ENCODE assay signal across 8 cellular contexts in the genomic region with DNA sequence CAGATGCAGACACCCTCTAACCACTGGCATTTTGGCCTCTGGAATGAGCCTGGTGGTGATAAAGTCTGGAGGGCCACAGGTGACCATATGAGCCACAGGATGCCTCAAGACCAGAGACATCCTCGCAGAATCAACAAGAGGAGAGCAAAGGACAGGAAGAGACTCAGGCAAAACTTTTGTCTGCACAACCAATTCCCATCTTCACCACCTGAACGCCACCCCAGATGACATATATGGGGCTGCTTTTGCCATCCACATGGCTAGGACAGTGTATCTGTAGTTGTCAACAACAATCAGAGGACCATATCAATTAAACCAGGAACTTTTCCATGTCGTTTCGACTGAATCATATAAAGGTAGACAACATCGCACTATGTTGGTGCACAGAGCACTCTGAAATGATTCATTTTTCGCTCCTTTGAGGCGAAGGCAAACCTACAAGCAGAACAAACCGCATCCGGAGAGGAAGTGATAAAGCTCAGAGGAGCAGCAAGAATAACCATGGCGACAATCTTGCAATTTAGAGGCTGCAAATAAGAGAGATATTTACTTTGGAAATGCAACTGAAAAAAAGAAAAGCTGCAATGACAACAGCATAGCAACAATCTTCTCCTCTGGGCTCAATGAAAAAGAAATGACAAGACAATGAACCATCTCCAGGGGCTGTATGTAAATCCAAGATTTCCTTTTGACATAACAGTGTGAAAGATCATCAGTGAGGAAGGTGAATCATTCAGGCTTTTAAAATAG.
A peak's percentile ranks its signal among the peaks of the same experiment; 100 is the strongest.
DNase-seq lines count a peak whose midpoint lies in the region; ATAC-seq and TF ChIP-seq lines count a peak whose summit lies in the region.

No MANE protein-coding gene starts in this region.

- intact Hi-C loops in CD8-positive, alpha-beta T cell (cut with DNase I, micrococcal nuclease) = loop anchor here (1.0 to 5.0 kb wide), 9 partner anchors 16 to 1685 kb away; no protein-coding TSS in a partner anchor

- ATAC-seq in CD8-positive, alpha-beta T cell = peak; percentile 51
- peak; percentile 60 for ATAC-seq in GM21390 (IDR thresholded peaks at IDR 0.05; ENCODE audit: unreplicated experiment)

- TF ChIP-seq CTCF in CD8-positive, alpha-beta T cell (IDR thresholded peaks at IDR 0.05) = no peak

- H3K27me3 ChIP-seq in CD8-positive, alpha-beta T cell (ENCODE audit: insufficient read depth, low read length) = no peaks in the 10 kb centered on the region

- no peaks in the 10 kb centered on the region for H3K27me3 Mint-ChIP-seq in CD8-positive, alpha-beta T cell (ENCODE audit: low read depth)
- H3K27me3 Mint-ChIP-seq in immature natural killer cell (ENCODE audit: low read depth in 3 of 3) = peaks cover 22 to 38% (median 35%) of the 10 kb centered on the region in 3 donors

- in situ Hi-C loops in KBM-7 (cut with MboI; ENCODE audit: low pct_unique_long_range_greater_than_20kb, low sequenced_read_pairs) = no loop called here

- no peaks in the 10 kb centered on the region for H3K9me3 ChIP-seq in CD8-positive, alpha-beta T cell (ENCODE audit: low read length)

- no peaks in the 10 kb centered on the region for H3K36me3 Mint-ChIP-seq in CD8-positive, alpha-beta T cell
- H3K36me3 Mint-ChIP-seq in immature natural killer cell = no peaks in the 10 kb centered on the region

- H3K36me3 ChIP-seq in CD8-positive, alpha-beta T cell (ENCODE audit: insufficient read depth, low read length) = no peaks in the 10 kb centered on the region

- peak overlapping the region; percentile 22 for H3K4me3 ChIP-seq in CD8-positive, alpha-beta T cell (ENCODE audit: low read depth, low read length)

- peaks cover 4% of the 10 kb centered on the region for H3K9me3 Mint-ChIP-seq in CD8-positive, alpha-beta T cell
- no peaks in the 10 kb centered on the region for H3K9me3 Mint-ChIP-seq in immature natural killer cell

- POLR2A ChIA-PET in CD8-positive, alpha-beta T cell (lab: Charles Lee) = interaction anchor here (0.7 to 5.0 kb wide), 24 partner anchors 8 to 302 kb away, joined by 3 to 62 read pairs (median 4); a partner anchor contains a TSS

- DNase-seq in CD8-positive, alpha-beta T cell = peak; percentile 38 to 83 (median 66)
- DNase-seq in KBM-7 = peak; percentile 46
- DNase-seq in activated CD4-positive, alpha-beta T cell treated with anti-CD3 and anti-CD28 coated beads, Interleukin-2, amount 50 U/mL, for 1 hour = peak; percentile 58
- DNase-seq in immature natural killer cell = peak; percentile 90 to 92 (median 90)
- DNase-seq in NCI-H524 treated with DMSO at 0.1 percent for 48 hours (lab: John Stamatoyannopoulos, UW) = no peak
- no peak for DNase-seq in NCI-H510A (lab: John Stamatoyannopoulos, UW)
- DNase-seq in mesenteric fat pad (ENCODE audit: low spot score) = no peak

- H3K4me1 ChIP-seq in CD8-positive, alpha-beta T cell (ENCODE audit: insufficient read depth, low read length) = peaks cover 80% of the 10 kb centered on the region

- CTCF ChIA-PET in CD8-positive, alpha-beta T cell (lab: Charles Lee) = interaction anchor here (0.7 to 5.0 kb wide), 15 partner anchors 12 to 210 kb away, joined by 3 to 25 read pairs (median 6); a partner anchor contains a TSS

- peaks cover 86% of the 10 kb centered on the region for H3K4me1 Mint-ChIP-seq in CD8-positive, alpha-beta T cell (ENCODE audit: low read depth)
- H3K4me1 Mint-ChIP-seq in immature natural killer cell = peaks cover 94 to 100% of the 10 kb centered on the region in 2 donors

- H3K4me3 Mint-ChIP-seq in CD8-positive, alpha-beta T cell = peak overlapping the region; percentile 68
- H3K4me3 Mint-ChIP-seq in immature natural killer cell = peak overlapping the region; percentile 71 to 79 (median 75)

- peak overlapping the region; percentile 94 for H3K27ac ChIP-seq in CD8-positive, alpha-beta T cell (ENCODE audit: low read depth, low read length)

- H3K27ac Mint-ChIP-seq in CD8-positive, alpha-beta T cell = peak overlapping the region; percentile 98
- H3K27ac Mint-ChIP-seq in immature natural killer cell = peak overlapping the region; percentile 100

Comparison
In these comparisons a context has a peak if more than half of its experiments do, and no peak if none do; other contexts are left out.
1. DNase-seq: peak in CD8-positive, alpha-beta T cell (7 of 7), KBM-7 (single experiment), activated CD4-positive, alpha-beta T cell treated with anti-CD3 and anti-CD28 coated beads, Interleukin-2, amount 50 U/mL, for 1 hour (single experiment) and immature natural killer cell (3 of 3); none in NCI-H524 treated with DMSO at 0.1 percent for 48 hours (single experiment), NCI-H510A (single experiment) and mesenteric fat pad (single experiment).